16 cellular contexts compared by ENCODE assay signal in genomic region chr7:142488842-142489241, GRCh38.
DNase-seq lines count a peak whose midpoint lies in the region; ATAC-seq and TF ChIP-seq lines count a peak whose summit lies in the region.
"Had no signal": no experiment of that assay in that cellular context is flagged by ENCODE, and none has a peak within 500 bp of the region (broad histone marks: within the 10 kb centered on the region; RNA-seq: fewer than 3 reads in every experiment).

No MANE protein-coding gene starts in this region.

- ATAC-seq in DND-41 (ENCODE audit: insufficient read depth, low read depth) (no peak), GM19035 (IDR thresholded peaks at IDR 0.05; ENCODE audit: unreplicated experiment) (no peak)
- no peak for ATAC-seq in naive thymus-derived CD4-positive, alpha-beta T cell

- no peak for TF ChIP-seq CTCF in DND-41 (IDR thresholded peaks at IDR 0.05; ENCODE audit: borderline replicate concordance, extremely low read depth, low read length, poor library complexity, severe bottlenecking)
- TF ChIP-seq CTCF in Loucy (conservative IDR thresholded peaks at IDR 0.05; ENCODE audit: low read length): no peak

- H3K36me3 ChIP-seq in DND-41 (ENCODE audit: insufficient read depth, low read length) (no peaks in the 10 kb centered on the region), Loucy (ENCODE audit: insufficient read depth, low read length) (no peaks in the 10 kb centered on the region)
- no peaks in the 10 kb centered on the region for H3K36me3 ChIP-seq in naive thymus-derived CD4-positive, alpha-beta T cell (ENCODE audit: control insufficient read depth in 2 of 3, insufficient read depth in 3 of 3, low read length in 3 of 3)
- H3K36me3 ChIP-seq: MG63 had no signal

- POLR2A ChIA-PET in naive thymus-derived CD4-positive, alpha-beta T cell (lab: Charles Lee): interaction anchor here (1.8 kb wide), 1 partner anchor 318 kb away, joined by 3 read pairs; no protein-coding TSS in a partner anchor

- H3K9me2 ChIP-seq in Loucy (replicated peaks; ENCODE audit: low read depth, low read length): no peaks in the 10 kb centered on the region

- no peaks in the 10 kb centered on the region for H3F3A ChIP-seq in Loucy (ENCODE audit: low read depth)

- H3K27me3 ChIP-seq in DND-41 (ENCODE audit: insufficient read depth, low read length, poor library complexity) (no peaks in the 10 kb centered on the region), Loucy (ENCODE audit: insufficient read depth, low read length, poor library complexity, severe bottlenecking) (no peaks in the 10 kb centered on the region)
- no peaks in the 10 kb centered on the region for H3K27me3 ChIP-seq in naive thymus-derived CD4-positive, alpha-beta T cell (ENCODE audit: control insufficient read depth in 2 of 2, insufficient read depth in 2 of 2, low read length in 2 of 2)
- H3K27me3 ChIP-seq: MG63 had no signal

- peak overlapping the region in 1 of 10 donors; percentile 49 for H3K4me3 Mint-ChIP-seq in naive thymus-derived CD4-positive, alpha-beta T cell
- H3K4me3 Mint-ChIP-seq: B cell had no signal

- peaks cover 65% of the 10 kb centered on the region for H3K4me1 ChIP-seq in DND-41 (ENCODE audit: insufficient read depth, low read length)
- H3K4me1 ChIP-seq in Loucy (ENCODE audit: insufficient read depth, low read length, poor library complexity, severe bottlenecking): peaks cover 71% of the 10 kb centered on the region
- peaks cover 0 to 4% of the 10 kb centered on the region in 2 donors for H3K4me1 ChIP-seq in naive thymus-derived CD4-positive, alpha-beta T cell (ENCODE audit: control insufficient read depth in 2 of 2, insufficient read depth in 2 of 2, low read length in 2 of 2)

- no peak overlapping the region for H3K4me3 ChIP-seq in DND-41 (ENCODE audit: low read depth in 1 of 2, low read length in 2 of 2)
- no peak overlapping the region for H3K4me3 ChIP-seq in Loucy (ENCODE audit: low read length, poor library complexity, severe bottlenecking)
- no peak overlapping the region for H3K4me3 ChIP-seq in naive thymus-derived CD4-positive, alpha-beta T cell (ENCODE audit: low read length)
- H3K4me3 ChIP-seq: MG63 had no signal

- CTCF ChIA-PET in naive thymus-derived CD4-positive, alpha-beta T cell (lab: Charles Lee): interaction anchor here (1.8 kb wide), 1 partner anchor 9 kb away, joined by 9 read pairs; no protein-coding TSS in a partner anchor

- H3K9ac ChIP-seq in DND-41 (ENCODE audit: low read depth, low read length) (no peak overlapping the region), Loucy (ENCODE audit: low read depth, low read length, poor library complexity, severe bottlenecking) (peak overlapping the region; percentile 74)

- no peaks in the 10 kb centered on the region for H3K9me3 Mint-ChIP-seq in naive thymus-derived CD4-positive, alpha-beta T cell

- intact Hi-C loops in naive thymus-derived CD4-positive, alpha-beta T cell (cut with micrococcal nuclease): loop anchor here in 1 of 2 donors (10.0 kb wide), 1 partner anchor 514 kb away; the partner anchor contains the start of gene TAS2R38

- peaks cover 6 to 69% (median 50%) of the 10 kb centered on the region in 7 donors for H3K4me1 Mint-ChIP-seq in naive thymus-derived CD4-positive, alpha-beta T cell

- H3K27ac Mint-ChIP-seq in naive thymus-derived CD4-positive, alpha-beta T cell: peak overlapping the region in 5 of 9 donors; percentile 3 to 78 (median 72)
- H3K27ac Mint-ChIP-seq: B cell had no signal

- no peaks in the 10 kb centered on the region for H3K79me2 ChIP-seq in DND-41 (ENCODE audit: insufficient read depth, low read length)
- no peaks in the 10 kb centered on the region for H3K79me2 ChIP-seq in Loucy (ENCODE audit: insufficient read depth, low read length)

- H3K9me3 ChIP-seq in DND-41 (ENCODE audit: insufficient read depth, low read length, severe bottlenecking): no peaks in the 10 kb centered on the region
- H3K9me3 ChIP-seq in Loucy (ENCODE audit: insufficient read depth, low read depth, low read length): no peaks in the 10 kb centered on the region
- H3K9me3 ChIP-seq in naive thymus-derived CD4-positive, alpha-beta T cell (ENCODE audit: control insufficient read depth in 2 of 3, low read length in 3 of 3): no peaks in the 10 kb centered on the region
- H3K9me3 ChIP-seq: MG63 had no signal

- DNase-seq in DND-41: no peak
- peak; percentile 6 to 36 for DNase-seq in erythroblast (lab: John Stamatoyannopoulos, UW)
- no peak for DNase-seq in naive thymus-derived CD4-positive, alpha-beta T cell
- DNase-seq in stimulated activated CD4-positive, alpha-beta T cell treated with anti-CD3 and anti-CD28 coated beads, Interleukin-4, amount 100 ng/mL, for 4 hours: no peak
- no peak for DNase-seq in hippocampal formation (lab: John Stamatoyannopoulos, UW)
- DNase-seq in 8988T: no peak
- DNase-seq: KG1, MG63, NCI-H1092 treated with DMSO at 0.1 percent for 48 hours, NCI-H2081 treated with DMSO at 0.1 percent for 48 hours, NCI-H526 treated with DMSO at 0.1 percent for 48 hours, RPMI8226, SIG-M5 had no signal

- H3K4me2 ChIP-seq in DND-41 (ENCODE audit: insufficient read depth, low read length) (no peak overlapping the region), Loucy (ENCODE audit: low read depth, low read length, poor library complexity, severe bottlenecking) (peak overlapping the region; percentile 66)

- H3K36me3 Mint-ChIP-seq in naive thymus-derived CD4-positive, alpha-beta T cell: no peaks in the 10 kb centered on the region

- H3K27me3 Mint-ChIP-seq in naive thymus-derived CD4-positive, alpha-beta T cell: peaks cover 0 to 5% (median 0%) of the 10 kb centered on the region in 5 donors

- H2AFZ ChIP-seq in DND-41 (ENCODE audit: low read depth, low read length) (no peak overlapping the region), Loucy (ENCODE audit: low read length) (no peak overlapping the region)

- peak overlapping the region; percentile 65; the same call in 1 of the 2 replicates for H3K27ac ChIP-seq in DND-41 (ENCODE audit: low read length)
- H3K27ac ChIP-seq in naive thymus-derived CD4-positive, alpha-beta T cell (ENCODE audit: low read depth, low read length): no peak overlapping the region

- H4K20me1 ChIP-seq in DND-41 (ENCODE audit: insufficient read depth, low read length) (no peaks in the 10 kb centered on the region), Loucy (ENCODE audit: insufficient read depth, low read length, poor library complexity, severe bottlenecking) (no peaks in the 10 kb centered on the region)

- TF ChIP-seq POLR2A in erythroblast (IDR thresholded peaks at IDR 0.05; ENCODE audit: low read length): no peak

Comparison
In these comparisons a context has a peak if more than half of its experiments do, and no peak if none do; other contexts are left out.
1. DNase-seq: peak in erythroblast (2 of 2); none in DND-41 (single experiment), naive thymus-derived CD4-positive, alpha-beta T cell (0 of 9), stimulated activated CD4-positive, alpha-beta T cell treated with anti-CD3 and anti-CD28 coated beads, Interleukin-4, amount 100 ng/mL, for 4 hours (0 of 2), hippocampal formation (0 of 2) and 8988T (single experiment).